Comparison of ENCODE assay signal across 9 cellular contexts in the genomic region with DNA sequence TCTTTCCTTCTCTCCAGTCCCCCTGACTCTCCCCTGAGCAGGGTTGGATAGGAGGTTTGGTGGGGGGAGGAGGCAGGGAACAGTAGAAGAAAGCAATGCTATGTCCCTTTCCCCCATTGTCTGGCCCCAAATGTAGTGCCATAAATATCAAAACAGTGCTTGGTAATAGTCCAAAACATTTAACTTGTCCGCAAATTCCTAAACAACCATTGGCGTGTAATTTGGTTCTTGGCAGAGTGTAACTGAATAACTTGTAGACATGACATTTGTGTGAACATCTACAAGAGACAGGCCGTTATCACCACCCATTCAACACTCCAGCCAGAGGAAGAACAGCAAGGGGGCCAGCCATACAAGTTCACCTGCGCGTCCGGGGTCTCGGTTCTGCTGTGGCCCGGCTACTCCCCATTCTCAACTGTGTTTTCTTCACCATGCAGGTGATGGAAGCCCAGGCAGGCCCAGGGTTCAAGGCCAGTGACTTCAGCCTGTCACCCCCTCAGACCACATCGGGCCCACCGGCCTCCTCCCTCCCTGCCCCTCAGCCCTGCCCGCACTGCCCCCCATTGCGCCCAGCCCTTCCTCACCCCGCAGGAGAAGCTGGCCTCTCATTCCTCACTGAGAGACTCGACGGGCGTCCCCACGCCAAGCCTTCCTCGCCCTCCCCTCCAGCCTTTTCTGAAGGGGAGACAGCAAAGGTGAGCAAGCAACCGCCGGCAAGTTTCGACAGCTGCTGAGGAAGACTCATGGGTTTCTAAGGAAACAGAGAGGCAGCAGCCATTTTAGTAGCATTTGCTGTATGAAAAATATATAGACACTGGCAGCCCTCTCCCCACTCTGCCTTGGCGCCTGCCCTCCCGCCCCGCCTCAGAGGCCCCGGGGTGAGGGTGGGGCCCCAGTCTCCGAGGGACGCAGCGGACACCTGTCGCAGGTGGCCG. TPM values are rescaled to one million over a fixed set of nuclear protein-coding genes. Genes with fewer than 3 reads are reported as not detected.
DNase-seq lines count a peak whose midpoint lies in the region; ATAC-seq lines count a peak whose summit lies in the region.
"Had no signal": no experiment of that assay in that cellular context is flagged by ENCODE, and none has a peak within 500 bp of the region (broad histone marks: within the 10 kb centered on the region; RNA-seq: fewer than 3 reads in every experiment).

No MANE protein-coding gene starts in this region.

- peak overlapping the region; percentile 44 for H3K4me3 ChIP-seq in skeletal muscle cell (ENCODE audit: low read depth, low read length)
- H3K4me3 ChIP-seq in Karpas-422 (ENCODE audit: low read length) = no peak overlapping the region

- no peak for ATAC-seq in GM19397 (IDR thresholded peaks at IDR 0.05; ENCODE audit: unreplicated experiment)
- ATAC-seq: HCT116 had no signal

- H3K4me2 ChIP-seq in Karpas-422 (ENCODE audit: low read depth, low read length, poor library complexity, severe bottlenecking) = no peak overlapping the region

- DNase-seq in GM03348 (ENCODE audit: low spot score) (peak; percentile 25), RPMI7951 (ENCODE audit: low read depth) (peak; percentile 25), fibroblast of peridontal ligament (ENCODE audit: extremely low read depth) (peak; percentile 54), skeletal muscle cell (ENCODE audit: low read depth) (no peak), Karpas-422 (no peak), Kasumi-1 (lab: John Stamatoyannopoulos, UW) (no peak), COLO829 (ENCODE audit: low spot score) (no peak)

- H3K79me2 ChIP-seq in Karpas-422 (ENCODE audit: low read length) = no peaks in the 10 kb centered on the region

- no peaks in the 10 kb centered on the region for H3K36me3 ChIP-seq in Karpas-422 (ENCODE audit: insufficient read depth, low read length)

- no peaks in the 10 kb centered on the region for H3K9me3 ChIP-seq in Karpas-422 (ENCODE audit: low read length)

- no peaks in the 10 kb centered on the region for H3K27me3 ChIP-seq in Karpas-422 (ENCODE audit: low read length)

- H3K9ac ChIP-seq in Karpas-422 (ENCODE audit: low read length) = no peak overlapping the region

- H2AFZ ChIP-seq in Karpas-422 (ENCODE audit: low read length) = no peak overlapping the region

- no peak overlapping the region for H3K27ac ChIP-seq in Karpas-422 (ENCODE audit: low read length)

- no peaks in the 10 kb centered on the region for H3K9me2 ChIP-seq in Karpas-422 (replicated peaks; ENCODE audit: insufficient read depth, low read length)

- no peaks in the 10 kb centered on the region for H4K20me1 ChIP-seq in Karpas-422 (ENCODE audit: insufficient read depth, low read depth, low read length)

- H3K4me1 ChIP-seq in Karpas-422 (ENCODE audit: low read length) = peaks cover 7% of the 10 kb centered on the region

RNA-seq across cellular contexts. Expression of gene RAPGEF4, which starts 0.7 kb away (rescaled TPM):
- 2.1 and 2.4 TPM in 2 replicates for total RNA-seq in RPMI7951 (2014; rRNA removed; shearing (Covaris generic))
- total RNA-seq in Karpas-422 (2014; rRNA removed; shearing (Covaris generic); ENCODE audit: low replicate concordance) = 0.47 and 0.97 TPM in 2 replicates

Comparison
In these comparisons a context has a peak if more than half of its experiments do, and no peak if none do; other contexts are left out.
1. DNase-seq: peak in GM03348 (single experiment), RPMI7951 (single experiment) and fibroblast of peridontal ligament (single experiment); none in skeletal muscle cell (single experiment), Karpas-422 (single experiment), Kasumi-1 (0 of 2) and COLO829 (single experiment).